1 cellular context compared by ENCODE assay signal in the genomic region with DNA sequence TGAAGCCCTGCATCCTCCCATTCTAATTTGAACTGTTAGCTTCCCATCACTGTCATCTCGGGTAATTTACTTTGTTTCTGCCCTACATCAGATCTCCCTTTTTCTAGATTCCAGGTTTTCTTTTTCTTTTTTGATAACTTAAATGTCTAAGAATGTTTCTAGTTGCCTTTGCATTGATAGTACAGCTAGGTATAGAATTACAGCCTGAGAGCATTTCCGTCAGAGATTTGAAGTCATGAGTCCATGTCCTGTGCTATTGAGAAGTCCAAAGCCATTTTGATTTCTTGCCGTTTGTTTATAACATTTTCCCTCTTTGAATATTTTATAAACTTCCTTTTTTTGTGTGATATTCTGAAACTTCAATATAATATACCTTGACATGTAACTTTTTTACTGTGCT.
TF ChIP-seq lines count a peak whose summit lies in the region.

No MANE protein-coding gene starts in this region.

TF ChIP-seq in K562, 482 proteins besides CTCF, POLR2A, EP300 and RAD21 (continued from another document):
- TF ChIP-seq, protein P1, sequence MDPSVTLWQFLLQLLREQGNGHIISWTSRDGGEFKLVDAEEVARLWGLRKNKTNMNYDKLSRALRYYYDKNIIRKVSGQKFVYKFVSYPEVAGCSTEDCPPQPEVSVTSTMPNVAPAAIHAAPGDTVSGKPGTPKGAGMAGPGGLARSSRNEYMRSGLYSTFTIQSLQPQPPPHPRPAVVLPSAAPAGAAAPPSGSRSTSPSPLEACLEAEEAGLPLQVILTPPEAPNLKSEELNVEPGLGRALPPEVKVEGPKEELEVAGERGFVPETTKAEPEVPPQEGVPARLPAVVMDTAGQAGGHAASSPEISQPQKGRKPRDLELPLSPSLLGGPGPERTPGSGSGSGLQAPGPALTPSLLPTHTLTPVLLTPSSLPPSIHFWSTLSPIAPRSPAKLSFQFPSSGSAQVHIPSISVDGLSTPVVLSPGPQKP (CRISPR knock-in tag; IDR thresholded peaks at IDR 0.05) = no peak
- TF ChIP-seq TRIM24 (IDR thresholded peaks at IDR 0.05) (peak; percentile 37 to 43; a peak in 2 of 4 replicates), TRIM28 (IDR thresholded peaks at IDR 0.05) (peak; percentile 49; the same call in 1 of the 2 replicates), NFYB (IDR thresholded peaks at IDR 0.05; ENCODE audit: extremely low read depth, insufficient read length) (no peak), GTF2E2 (tag; IDR thresholded peaks at IDR 0.05) (no peak), LCOR (CRISPR knock-in tag; IDR thresholded peaks at IDR 0.05) (no peak), ZFP1 (CRISPR knock-in tag; IDR thresholded peaks at IDR 0.05) (peak; percentile 94)
